26 cellular contexts compared by ENCODE assay signal in genomic region chr2:20803974-20804373, GRCh38.
"Had no signal": no experiment of that assay in that cellular context is flagged by ENCODE, and none has a peak within 500 bp of the region (broad histone marks: within the 10 kb centered on the region; RNA-seq: fewer than 3 reads in every experiment).

No MANE protein-coding gene starts in this region.

- H3K4me2 ChIP-seq: hepatocyte had no signal

- H3K36me3 ChIP-seq: colonic mucosa, prostate gland, right atrium auricular region, thoracic aorta, upper lobe of right lung, uterus had no signal

- H3K4me1 Mint-ChIP-seq: nephron had no signal

- H3K27me3 Mint-ChIP-seq: dendritic cell treated with granulocyte-macrophage colony-stimulating factor and Interleukin-4, amounts not matched to agents 40 ng/mL and 50 ng/mL, for 4 days; naive thymus-derived CD4-positive, alpha-beta T cell; stimulated activated memory B cell treated with anti-CD40 and anti-IgM and Interleukin-4, amounts not matched to agents 10 μg/mL and 1 μg/mL and 100 μg/mL, for 72 hours had no signal

- H3K9me3 ChIP-seq: colonic mucosa, esophagus muscularis mucosa, gastroesophageal sphincter, heart left ventricle, prostate gland, right atrium auricular region, spleen, thoracic aorta, tibial nerve, upper lobe of right lung, uterus had no signal

- H3K27ac ChIP-seq: colonic mucosa, esophagus muscularis mucosa, foreskin keratinocyte, gastroesophageal sphincter, heart left ventricle, hepatocyte, prostate gland, right atrium auricular region, skin epidermis, spleen, thoracic aorta, tibial nerve, upper lobe of right lung, uterus had no signal

- ATAC-seq: foreskin keratinocyte; gastroesophageal sphincter; heart left ventricle; naive thymus-derived CD4-positive, alpha-beta T cell; stimulated activated memory B cell treated with anti-CD40 and anti-IgM and Interleukin-4, amounts not matched to agents 10 μg/mL and 1 μg/mL and 100 μg/mL, for 72 hours; stimulated activated naive CD8-positive, alpha-beta T cell treated with anti-CD3 and anti-CD28 coated beads, Interleukin-15, Interleukin-2, amounts not matched to agents 100 U/mL and 50 U/mL, for 24 hours had no signal

- H3K4me3 ChIP-seq: colonic mucosa, esophagus muscularis mucosa, gastroesophageal sphincter, heart left ventricle, hepatocyte, prostate gland, right atrium auricular region, skin epidermis, spleen, thoracic aorta, tibial nerve, upper lobe of right lung, uterus had no signal

- H2AFZ ChIP-seq: hepatocyte had no signal

- FAIRE-seq: endothelial cell of umbilical vein, kidney had no signal

- H3K4me1 ChIP-seq: colonic mucosa, esophagus muscularis mucosa, foreskin keratinocyte, gastroesophageal sphincter, heart left ventricle, prostate gland, right atrium auricular region, spleen, tibial nerve, upper lobe of right lung, uterus had no signal

- H3K4me3 Mint-ChIP-seq: dendritic cell treated with granulocyte-macrophage colony-stimulating factor and Interleukin-4, amounts not matched to agents 40 ng/mL and 50 ng/mL, for 4 days; naive thymus-derived CD4-positive, alpha-beta T cell; nephron; stimulated activated memory B cell treated with anti-CD40 and anti-IgM and Interleukin-4, amounts not matched to agents 10 μg/mL and 1 μg/mL and 100 μg/mL, for 72 hours had no signal

- DNase-seq: colonic mucosa; effector CD8-positive, alpha-beta T cell; foreskin keratinocyte; heart left ventricle; kidney; mesenchymal stem cell; midbrain; naive thymus-derived CD4-positive, alpha-beta T cell; nucleus accumbens; spleen; stimulated activated CD4-positive, alpha-beta T cell treated with anti-CD3 and anti-CD28 coated beads, Interleukin-4, amount 100 ng/mL, for 4 hours; stimulated activated naive CD8-positive, alpha-beta T cell treated with anti-CD3 and anti-CD28 coated beads, Interleukin-15, Interleukin-2, amounts not matched to agents 100 U/mL and 50 U/mL, for 24 hours; uterus had no signal

- H3K27ac Mint-ChIP-seq: dendritic cell treated with granulocyte-macrophage colony-stimulating factor and Interleukin-4, amounts not matched to agents 40 ng/mL and 50 ng/mL, for 4 days; nephron; stimulated activated memory B cell treated with anti-CD40 and anti-IgM and Interleukin-4, amounts not matched to agents 10 μg/mL and 1 μg/mL and 100 μg/mL, for 72 hours had no signal

- H3K27me3 ChIP-seq: colonic mucosa, esophagus muscularis mucosa, foreskin keratinocyte, gastroesophageal sphincter, heart left ventricle, hepatocyte, right atrium auricular region, spleen, tibial nerve, upper lobe of right lung, uterus had no signal
